In genomic region chr2:84956334-84957297, GRCh38 we compare ENCODE assay signal across 1 cellular context.
TF ChIP-seq lines count a peak whose summit lies in the region.

No MANE protein-coding gene starts in this region.

TF ChIP-seq in GM12878, 131 proteins besides CTCF, POLR2A, EP300 and RAD21:
- TF ChIP-seq EED (IDR thresholded peaks at IDR 0.05; ENCODE audit: low read depth), result no peak
- TF ChIP-seq JUND (IDR thresholded peaks at IDR 0.05; ENCODE audit: low read depth, low read length), result no peak
- peak; percentile 87 for TF ChIP-seq ZNF24 (IDR thresholded peaks at IDR 0.05)
- TF ChIP-seq, protein P1, sequence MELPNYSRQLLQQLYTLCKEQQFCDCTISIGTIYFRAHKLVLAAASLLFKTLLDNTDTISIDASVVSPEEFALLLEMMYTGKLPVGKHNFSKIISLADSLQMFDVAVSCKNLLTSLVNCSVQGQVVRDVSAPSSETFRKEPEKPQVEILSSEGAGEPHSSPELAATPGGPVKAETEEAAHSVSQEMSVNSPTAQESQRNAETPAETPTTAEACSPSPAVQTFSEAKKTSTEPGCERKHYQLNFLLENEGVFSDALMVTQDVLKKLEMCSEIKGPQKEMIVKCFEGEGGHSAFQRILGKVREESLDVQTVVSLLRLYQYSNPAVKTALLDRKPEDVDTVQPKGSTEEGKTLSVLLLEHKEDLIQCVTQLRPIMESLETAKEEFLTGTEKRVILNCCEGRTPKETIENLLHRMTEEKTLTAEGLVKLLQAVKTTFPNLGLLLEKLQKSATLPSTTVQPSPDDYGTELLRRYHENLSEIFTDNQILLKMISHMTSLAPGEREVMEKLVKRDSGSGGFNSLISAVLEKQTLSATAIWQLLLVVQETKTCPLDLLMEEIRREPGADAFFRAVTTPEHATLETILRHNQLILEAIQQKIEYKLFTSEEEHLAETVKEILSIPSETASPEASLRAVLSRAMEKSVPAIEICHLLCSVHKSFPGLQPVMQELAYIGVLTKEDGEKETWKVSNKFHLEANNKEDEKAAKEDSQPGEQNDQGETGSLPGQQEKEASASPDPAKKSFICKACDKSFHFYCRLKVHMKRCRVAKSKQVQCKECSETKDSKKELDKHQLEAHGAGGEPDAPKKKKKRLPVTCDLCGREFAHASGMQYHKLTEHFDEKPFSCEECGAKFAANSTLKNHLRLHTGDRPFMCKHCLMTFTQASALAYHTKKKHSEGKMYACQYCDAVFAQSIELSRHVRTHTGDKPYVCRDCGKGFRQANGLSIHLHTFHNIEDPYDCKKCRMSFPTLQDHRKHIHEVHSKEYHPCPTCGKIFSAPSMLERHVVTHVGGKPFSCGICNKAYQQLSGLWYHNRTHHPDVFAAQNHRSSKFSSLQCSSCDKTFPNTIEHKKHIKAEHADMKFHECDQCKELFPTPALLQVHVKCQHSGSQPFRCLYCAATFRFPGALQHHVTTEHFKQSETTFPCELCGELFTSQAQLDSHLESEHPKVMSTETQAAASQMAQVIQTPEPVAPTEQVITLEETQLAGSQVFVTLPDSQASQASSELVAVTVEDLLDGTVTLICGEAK (IDR thresholded peaks at IDR 0.05; ENCODE audit: borderline replicate concordance), result peak; percentile 86
TF ChIP-seq in GM12878: peak in this region for 2.
